In genomic region chr2:161681043-161681442, GRCh38 we compare ENCODE assay signal across 19 cellular contexts. TPM values are rescaled to one million over a fixed set of nuclear protein-coding genes. Genes with fewer than 3 reads are reported as not detected.
DNase-seq lines count a peak whose midpoint lies in the region; ATAC-seq, FAIRE-seq and TF ChIP-seq lines count a peak whose summit lies in the region.
"Had no signal": no experiment of that assay in that cellular context is flagged by ENCODE, and none has a peak within 500 bp of the region (broad histone marks: within the 10 kb centered on the region; RNA-seq: fewer than 3 reads in every experiment).

No MANE protein-coding gene starts in this region.

- no peak for FAIRE-seq in small intestine (lab: Jason Lieb, UNC)
- FAIRE-seq: G401.6 had no signal

- H3K4me1 ChIP-seq in esophagus squamous epithelium (no peaks in the 10 kb centered on the region), small intestine (ENCODE audit: control insufficient read depth in 2 of 2, insufficient read depth in 1 of 2, low read depth in 1 of 2, low read length in 1 of 2) (no peaks in the 10 kb centered on the region)
- H3K4me1 ChIP-seq: BLaER1, heart left ventricle, tibial nerve had no signal

- WGBS in esophagus squamous epithelium, 2 donors = 29 to 35% methylated on average over 1 of the region's 1 CpG
- 39 to 77% (median 51%) methylated on average over 1 of the region's 1 CpG for WGBS in small intestine, 3 donors

- H3K4me3 ChIP-seq in choroid plexus epithelial cell (ENCODE audit: low read depth, low read length) (no peak overlapping the region), esophagus squamous epithelium (no peak overlapping the region), small intestine (ENCODE audit: low read depth in 1 of 2, low read length in 2 of 2) (no peak overlapping the region)
- H3K4me3 ChIP-seq: BLaER1, dorsolateral prefrontal cortex, heart left ventricle, tibial nerve had no signal

- no peaks in the 10 kb centered on the region for H3K36me3 ChIP-seq in esophagus squamous epithelium
- no peaks in the 10 kb centered on the region for H3K36me3 ChIP-seq in small intestine (ENCODE audit: control insufficient read depth in 2 of 2, insufficient read depth in 2 of 2, low read length in 2 of 2)
- H3K36me3 ChIP-seq: BLaER1, heart left ventricle, tibial nerve had no signal

- intact Hi-C loops in left colon (cut with DNase I, micrococcal nuclease) = no loop called here
- intact Hi-C loops in esophagus squamous epithelium (cut with DNase I) = no loop called here

- DNase-seq in Daoy (ENCODE audit: low read depth) = peak; percentile 1
- peak; percentile 89 for DNase-seq in NCI-H226
- peak; percentile 10 for DNase-seq in choroid plexus epithelial cell (ENCODE audit: low read depth)
- DNase-seq in left colon = no peak
- DNase-seq in ecto neural progenitor cell (ENCODE audit: low spot score) = no peak
- no peak for DNase-seq in esophagus squamous epithelium (lab: John Stamatoyannopoulos, UW)
- DNase-seq in midbrain (lab: John Stamatoyannopoulos, UW) = no peak
- DNase-seq in small intestine = no peak
- DNase-seq: activated T-cell treated with anti-CD3 and anti-CD28 coated beads, Interleukin-2, amount 50 U/mL, for 72 hours; heart left ventricle; naive thymus-derived CD4-positive, alpha-beta T cell; NCI-H1436; Right ventricle myocardium superior; T1000 had no signal

- H3K27me3 ChIP-seq in esophagus squamous epithelium = no peaks in the 10 kb centered on the region
- H3K27me3 ChIP-seq in small intestine (ENCODE audit: control insufficient read depth in 2 of 2, insufficient read depth in 2 of 2, low read length in 2 of 2) = peaks cover 0 to 2% of the 10 kb centered on the region in 2 donors
- H3K27me3 ChIP-seq: BLaER1, tibial nerve had no signal

- TF ChIP-seq POLR2A in esophagus squamous epithelium (IDR thresholded peaks at IDR 0.05) = no peak

- H3K9me3 ChIP-seq in esophagus squamous epithelium = no peaks in the 10 kb centered on the region
- no peaks in the 10 kb centered on the region for H3K9me3 ChIP-seq in small intestine (ENCODE audit: control insufficient read depth, low read depth)
- H3K9me3 ChIP-seq: BLaER1, heart left ventricle, tibial nerve had no signal

- H3K27ac ChIP-seq in esophagus squamous epithelium (no peak overlapping the region), small intestine (ENCODE audit: low read depth in 1 of 2, low read length in 1 of 2) (no peak overlapping the region)
- H3K27ac ChIP-seq: BLaER1, heart left ventricle, tibial nerve had no signal

- peak; percentile 59 for ATAC-seq in left colon
- ATAC-seq: activated T-cell treated with anti-CD3 and anti-CD28 coated beads, Interleukin-2, amount 50 U/mL, for 72 hours; heart left ventricle; left lobe of liver; naive thymus-derived CD4-positive, alpha-beta T cell had no signal

- TF ChIP-seq CTCF in choroid plexus epithelial cell (conservative IDR thresholded peaks at IDR 0.05; ENCODE audit: low read depth, low read length) (no peak), esophagus squamous epithelium (IDR thresholded peaks at IDR 0.05) (no peak)

RNA-seq across cellular contexts. Expression of gene SLC4A10, which starts 56.8 kb away (rescaled TPM):
- total RNA-seq in Daoy (2014; rRNA removed; shearing (Covaris generic)) = not detected in 2 replicates
- total RNA-seq in left colon (10 to 100 TPM in 1 of 2 donors, 1 to 10 TPM in 1; 3.1 to 14.6 TPM), esophagus squamous epithelium (under 1 TPM in 1 of 4 donors, not detected in 3; 0.21 TPM)
- polyA plus RNA-seq in small intestine = under 1 TPM in 2 of 3 donors, not detected in 1; 0.18 to 0.22 TPM
- total RNA-seq: Right ventricle myocardium superior had no signal
- polyA plus RNA-seq: heart left ventricle; naive thymus-derived CD4-positive, alpha-beta T cell had no signal

Comparison
In these comparisons a context has a peak if more than half of its experiments do, and no peak if none do; other contexts are left out.
1. DNase-seq: peak in Daoy (single experiment), NCI-H226 (single experiment) and choroid plexus epithelial cell (single experiment); none in left colon (0 of 2), ecto neural progenitor cell (single experiment), esophagus squamous epithelium (single experiment), midbrain (single experiment) and small intestine (single experiment).